In genomic region chr16:51399908-51400670, GRCh38 we compare ENCODE assay signal across 20 cellular contexts.
"Had no signal": no experiment of that assay in that cellular context is flagged by ENCODE, and none has a peak within 500 bp of the region (broad histone marks: within the 10 kb centered on the region; RNA-seq: fewer than 3 reads in every experiment).

No MANE protein-coding gene starts in this region.

- H3K79me2 ChIP-seq: parathyroid adenoma had no signal

- H3K27me3 ChIP-seq: esophagus muscularis mucosa, neutrophil, testis, tibial artery had no signal

- ATAC-seq: natural killer cell treated with Interleukin-12 subunit alpha and Interleukin-12 subunit beta and Interleukin-15 and Interleukin-18, amount 100 ng/mL, for 72 hours; sciatic nerve; stimulated activated memory B cell treated with anti-CD40 and anti-IgM and Interleukin-4, amounts not matched to agents 10 μg/mL and 1 μg/mL and 100 μg/mL, for 72 hours; stimulated activated naive CD8-positive, alpha-beta T cell treated with anti-CD3 and anti-CD28 coated beads, Interleukin-15, Interleukin-2, amounts not matched to agents 100 U/mL and 50 U/mL, for 24 hours had no signal

- H3K36me3 ChIP-seq: esophagus muscularis mucosa, neutrophil, tibial artery had no signal

- H3K9me3 ChIP-seq: esophagus muscularis mucosa, neutrophil, testis, tibial artery had no signal

- H2AFZ ChIP-seq: parathyroid adenoma had no signal

- H3K4me3 ChIP-seq: coronary artery, esophagus muscularis mucosa, testis, tibial artery had no signal

- H3K36me3 Mint-ChIP-seq: natural killer cell treated with Interleukin-12 subunit alpha and Interleukin-12 subunit beta and Interleukin-15 and Interleukin-18, amount 100 ng/mL, for 72 hours; stimulated activated memory B cell treated with anti-CD40 and anti-IgM and Interleukin-4, amounts not matched to agents 10 μg/mL and 1 μg/mL and 100 μg/mL, for 72 hours; type B pancreatic cell had no signal

- H3K27me3 Mint-ChIP-seq: central memory CD8-positive, alpha-beta T cell; natural killer cell treated with Interleukin-12 subunit alpha and Interleukin-12 subunit beta and Interleukin-15 and Interleukin-18, amount 100 ng/mL, for 72 hours; stimulated activated memory B cell treated with anti-CD40 and anti-IgM and Interleukin-4, amounts not matched to agents 10 μg/mL and 1 μg/mL and 100 μg/mL, for 72 hours had no signal

- H3K27ac ChIP-seq: coronary artery, esophagus muscularis mucosa, neutrophil, parathyroid adenoma, testis, tibial artery had no signal

- DNase-seq: dermis blood vessel endothelial cell; effector memory CD4-positive, alpha-beta T cell; hypothalamus; stimulated activated CD4-positive, alpha-beta T cell treated with anti-CD3 and anti-CD28 coated beads, Interleukin-2, amount 100 ng/mL, for 24 hours; stimulated activated CD4-positive, alpha-beta T cell treated with anti-CD3 and anti-CD28 coated beads, Interleukin-4, amount 100 ng/mL, for 4 hours; stimulated activated naive CD8-positive, alpha-beta T cell treated with anti-CD3 and anti-CD28 coated beads, Interleukin-15, Interleukin-2, amounts not matched to agents 100 U/mL and 50 U/mL, for 24 hours; substantia nigra; testis; tibial artery had no signal

- H3K4me1 ChIP-seq: esophagus muscularis mucosa, parathyroid adenoma, testis, tibial artery had no signal

- H3K4me1 Mint-ChIP-seq: central memory CD8-positive, alpha-beta T cell; neural crest cell; stimulated activated memory B cell treated with anti-CD40 and anti-IgM and Interleukin-4, amounts not matched to agents 10 μg/mL and 1 μg/mL and 100 μg/mL, for 72 hours had no signal

- H3K27ac Mint-ChIP-seq: natural killer cell treated with Interleukin-12 subunit alpha and Interleukin-12 subunit beta and Interleukin-15 and Interleukin-18, amount 100 ng/mL, for 72 hours; progenitor cell of endocrine pancreas; stimulated activated memory B cell treated with anti-CD40 and anti-IgM and Interleukin-4, amounts not matched to agents 10 μg/mL and 1 μg/mL and 100 μg/mL, for 72 hours; type B pancreatic cell had no signal

- H3K4me3 Mint-ChIP-seq: central memory CD8-positive, alpha-beta T cell; natural killer cell treated with Interleukin-12 subunit alpha and Interleukin-12 subunit beta and Interleukin-15 and Interleukin-18, amount 100 ng/mL, for 72 hours; neural crest cell; stimulated activated memory B cell treated with anti-CD40 and anti-IgM and Interleukin-4, amounts not matched to agents 10 μg/mL and 1 μg/mL and 100 μg/mL, for 72 hours; type B pancreatic cell had no signal
